ENCODE assay signal across 10 cellular contexts in the genomic region with DNA sequence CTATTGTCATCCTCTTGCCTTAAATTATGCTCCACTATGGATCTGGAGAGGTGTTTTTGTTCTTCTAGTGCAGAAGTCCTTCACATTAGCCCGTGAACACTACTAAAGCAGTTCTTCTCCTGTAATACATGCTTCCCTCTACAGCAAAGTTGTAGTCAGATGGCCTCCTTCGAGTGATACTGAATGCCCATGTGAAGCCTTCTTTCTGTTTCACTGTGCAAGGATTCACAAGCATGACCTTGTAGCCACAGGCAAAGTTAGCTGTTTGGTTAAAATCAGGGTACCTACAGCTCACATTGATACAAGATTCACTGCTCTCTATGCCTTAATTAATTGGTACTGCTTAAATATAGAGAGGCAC. TPM values are rescaled to one million over a fixed set of nuclear protein-coding genes. Genes with fewer than 3 reads are reported as not detected.
DNase-seq lines count a peak whose midpoint lies in the region; ATAC-seq and TF ChIP-seq lines count a peak whose summit lies in the region.
"Had no signal": no experiment of that assay in that cellular context is flagged by ENCODE, and none has a peak within 500 bp of the region (broad histone marks: within the 10 kb centered on the region; RNA-seq: fewer than 3 reads in every experiment).

No MANE protein-coding gene starts in this region.

- intact Hi-C loops in activated T-helper 1 cell treated with anti-CD3 and anti-CD28 coated beads, Interleukin-12 subunit alpha, Interleukin-12 subunit beta, Interleukin-2, Interleukin-4 antibody, amounts not matched to agents 30 ng/mL and 10 ng/mL and 1 ng/mL, durations not matched to agents 14 hours and 24 hours and 36 hours (cut with micrococcal nuclease), result no loop called here
- intact Hi-C loops in vagina (cut with DNase I), result no loop called here

- H3K27me3 Mint-ChIP-seq in mesothelial cell of epicardium (ENCODE audit: low read depth), result no peaks in the 10 kb centered on the region
- H3K27me3 Mint-ChIP-seq in activated T-helper 1 cell treated with anti-CD3 and anti-CD28 coated beads, Interleukin-12 subunit alpha, Interleukin-12 subunit beta, Interleukin-2, Interleukin-4 antibody, amounts not matched to agents 30 ng/mL and 10 ng/mL and 1 ng/mL, durations not matched to agents 14 hours and 24 hours and 36 hours (ENCODE audit: insufficient read depth), result no peaks in the 10 kb centered on the region

- DNase-seq in mesothelial cell of epicardium (ENCODE audit: low spot score in 2 of 2, unreplicated experiment in 2 of 2) (no peak), brain microvascular endothelial cell (no peak), HT-29 (ENCODE audit: low spot score) (no peak), vagina (ENCODE audit: extremely low spot score in 2 of 2) (no peak)
- DNase-seq in activated T-helper 1 cell treated with anti-CD3 and anti-CD28 coated beads, Interleukin-12 subunit alpha, Interleukin-12 subunit beta, Interleukin-2, Interleukin-4 antibody, amounts not matched to agents 30 ng/mL and 10 ng/mL and 1 ng/mL, durations not matched to agents 14 hours and 24 hours and 36 hours (ENCODE audit: low spot score), result no peak
- DNase-seq: NCI-H446 treated with DMSO at 0.1 percent for 48 hours had no signal

- no peak for TF ChIP-seq POLR2A in vagina (IDR thresholded peaks at IDR 0.05)

- H3K4me3 ChIP-seq in brain microvascular endothelial cell (ENCODE audit: low read depth, low read length), result no peak overlapping the region
- no peak overlapping the region for H3K4me3 ChIP-seq in vagina

- in situ Hi-C loops in brain microvascular endothelial cell (cut with HindIII; ENCODE audit: low pct_ligation_motif_present, low sequenced_read_pairs), result no loop called here

- peaks cover 32% of the 10 kb centered on the region for H3K4me1 Mint-ChIP-seq in mesothelial cell of epicardium
- peaks cover 36% of the 10 kb centered on the region for H3K4me1 Mint-ChIP-seq in activated T-helper 1 cell treated with anti-CD3 and anti-CD28 coated beads, Interleukin-12 subunit alpha, Interleukin-12 subunit beta, Interleukin-2, Interleukin-4 antibody, amounts not matched to agents 30 ng/mL and 10 ng/mL and 1 ng/mL, durations not matched to agents 14 hours and 24 hours and 36 hours (ENCODE audit: low read depth)

- peak overlapping the region; percentile 45 for H3K27ac Mint-ChIP-seq in mesothelial cell of epicardium
- no peak overlapping the region for H3K27ac Mint-ChIP-seq in activated T-helper 1 cell treated with anti-CD3 and anti-CD28 coated beads, Interleukin-12 subunit alpha, Interleukin-12 subunit beta, Interleukin-2, Interleukin-4 antibody, amounts not matched to agents 30 ng/mL and 10 ng/mL and 1 ng/mL, durations not matched to agents 14 hours and 24 hours and 36 hours
- H3K27ac Mint-ChIP-seq: T-helper 2 cell treated with Interferon-gamma antibody and Interleukin-4, amounts not matched to agents 5 μg/mL and 100 μg/mL, for 36 hours had no signal

- H3K36me3 ChIP-seq in brain microvascular endothelial cell (replicated peaks) (no peaks in the 10 kb centered on the region), vagina (no peaks in the 10 kb centered on the region)

- TF ChIP-seq CTCF in mesothelial cell of epicardium (IDR thresholded peaks at IDR 0.05; ENCODE audit: unreplicated experiment) (no peak), brain microvascular endothelial cell (IDR thresholded peaks at IDR 0.05; ENCODE audit: low read depth, low read length, missing control alignments) (no peak), vagina (IDR thresholded peaks at IDR 0.05) (no peak)

- no peaks in the 10 kb centered on the region for H3K36me3 Mint-ChIP-seq in mesothelial cell of epicardium
- peaks cover 2% of the 10 kb centered on the region for H3K36me3 Mint-ChIP-seq in activated T-helper 1 cell treated with anti-CD3 and anti-CD28 coated beads, Interleukin-12 subunit alpha, Interleukin-12 subunit beta, Interleukin-2, Interleukin-4 antibody, amounts not matched to agents 30 ng/mL and 10 ng/mL and 1 ng/mL, durations not matched to agents 14 hours and 24 hours and 36 hours (ENCODE audit: low read depth)

- no peak overlapping the region for H3K4me3 Mint-ChIP-seq in mesothelial cell of epicardium
- H3K4me3 Mint-ChIP-seq in activated T-helper 1 cell treated with anti-CD3 and anti-CD28 coated beads, Interleukin-12 subunit alpha, Interleukin-12 subunit beta, Interleukin-2, Interleukin-4 antibody, amounts not matched to agents 30 ng/mL and 10 ng/mL and 1 ng/mL, durations not matched to agents 14 hours and 24 hours and 36 hours, result no peak overlapping the region
- H3K4me3 Mint-ChIP-seq: T-helper 2 cell treated with Interferon-gamma antibody and Interleukin-4, amounts not matched to agents 5 μg/mL and 100 μg/mL, for 36 hours had no signal

- H3K27me3 ChIP-seq in brain microvascular endothelial cell (replicated peaks) (no peaks in the 10 kb centered on the region), vagina (no peaks in the 10 kb centered on the region)

- H3K27ac ChIP-seq in brain microvascular endothelial cell (no peak overlapping the region), vagina (no peak overlapping the region)

- no peaks in the 10 kb centered on the region for H3K9me3 ChIP-seq in vagina

- peaks cover 6% of the 10 kb centered on the region for H3K4me1 ChIP-seq in vagina

- H3K9me3 Mint-ChIP-seq in mesothelial cell of epicardium, result no peaks in the 10 kb centered on the region
- H3K9me3 Mint-ChIP-seq in activated T-helper 1 cell treated with anti-CD3 and anti-CD28 coated beads, Interleukin-12 subunit alpha, Interleukin-12 subunit beta, Interleukin-2, Interleukin-4 antibody, amounts not matched to agents 30 ng/mL and 10 ng/mL and 1 ng/mL, durations not matched to agents 14 hours and 24 hours and 36 hours, result no peaks in the 10 kb centered on the region
- H3K9me3 Mint-ChIP-seq: T-helper 2 cell treated with Interferon-gamma antibody and Interleukin-4, amounts not matched to agents 5 μg/mL and 100 μg/mL, for 36 hours had no signal

- ATAC-seq in GM18520 (IDR thresholded peaks at IDR 0.05; ENCODE audit: unreplicated experiment) (peak; percentile 45), GM21447 (IDR thresholded peaks at IDR 0.05; ENCODE audit: unreplicated experiment) (peak; percentile 66), HG03159 (IDR thresholded peaks at IDR 0.05; ENCODE audit: unreplicated experiment) (peak; percentile 47)

RNA-seq across cellular contexts. Expression of a gene that starts 47.6 kb away (rescaled TPM):
- total RNA-seq in mesothelial cell of epicardium (8.1 to 10.5 TPM (median 10.2 TPM) in 3 replicates), vagina (7.6 TPM)
- 3.8 and 5.0 TPM in 2 replicates for total RNA-seq in activated T-helper 1 cell treated with anti-CD3 and anti-CD28 coated beads, Interleukin-12 subunit alpha, Interleukin-12 subunit beta, Interleukin-2, Interleukin-4 antibody, amounts not matched to agents 30 ng/mL and 10 ng/mL and 1 ng/mL, durations not matched to agents 14 hours and 24 hours and 36 hours
- 29.7 and 35.4 TPM in 2 replicates for total RNA-seq in HT-29 (2014; rRNA removed; shearing (Covaris generic))
